ENCODE assay signal across 21 cellular contexts in genomic region chr20:46828471-46828870, GRCh38.
DNase-seq lines count a peak whose midpoint lies in the region; ATAC-seq and TF ChIP-seq lines count a peak whose summit lies in the region.
"Had no signal": no experiment of that assay in that cellular context is flagged by ENCODE, and none has a peak within 500 bp of the region (broad histone marks: within the 10 kb centered on the region; RNA-seq: fewer than 3 reads in every experiment).

No MANE protein-coding gene starts in this region.

- peaks cover 35% of the 10 kb centered on the region for H3K36me3 Mint-ChIP-seq in HFFc6 (ENCODE audit: low read depth)
- H3K36me3 Mint-ChIP-seq in natural killer cell, result no peaks in the 10 kb centered on the region
- H3K36me3 Mint-ChIP-seq: activated naive CD8-positive, alpha-beta T cell had no signal

- peak; percentile 41 for DNase-seq in AG08396 (ENCODE audit: low spot score)
- peak; percentile 73 for DNase-seq in HFFc6
- peak; percentile 12 for DNase-seq in astrocyte of the hippocampus (ENCODE audit: low read depth, low spot score)
- DNase-seq in foreskin fibroblast, result peak; percentile 36 to 65
- DNase-seq in left lobe of liver (ENCODE audit: low spot score), result no peak
- DNase-seq in ovary, result no peak
- DNase-seq in natural killer cell, result no peak
- DNase-seq: activated CD8-positive, alpha-beta T cell treated with anti-CD3 and anti-CD28 coated beads, Interleukin-2, amount 10 ng/mL, durations not matched to agents 7 days and 5 days; activated T-cell treated with anti-CD3 and anti-CD28 coated beads, Interleukin-2, amount 50 U/mL, for 72 hours; AML-193; central memory CD4-positive, alpha-beta T cell; effector memory CD4-positive, alpha-beta T cell; gastrocnemius medialis; NCI-H187 treated with DMSO at 0.1 percent for 48 hours; NCI-H446; posterior cingulate gyrus; small intestine; T-helper 17 cell had no signal

- no peaks in the 10 kb centered on the region; the same call in 1 of the 2 replicates for H3K27me3 Mint-ChIP-seq in HFFc6 (ENCODE audit: insufficient read depth)
- peaks cover 12 to 35% of the 10 kb centered on the region in 2 donors for H3K27me3 Mint-ChIP-seq in natural killer cell (ENCODE audit: low read depth in 2 of 2)

- intact Hi-C loops in ovary (cut with DNase I) (no loop called here), natural killer cell (cut with micrococcal nuclease) (no loop called here)

- H3K27ac Mint-ChIP-seq in HFFc6 (peak overlapping the region; percentile 45), natural killer cell (no peak overlapping the region)
- H3K27ac Mint-ChIP-seq: activated CD8-positive, alpha-beta T cell treated with anti-CD3 and anti-CD28 coated beads, Interleukin-2, amount 10 ng/mL, durations not matched to agents 7 days and 5 days; activated naive CD8-positive, alpha-beta T cell; activated T-cell treated with anti-CD3 and anti-CD28 coated beads, Interleukin-2, amount 50 U/mL, for 72 hours; T-helper 17 cell had no signal

- H3K4me1 Mint-ChIP-seq in HFFc6 (ENCODE audit: low read depth) (peaks cover 47% of the 10 kb centered on the region), natural killer cell (no peaks in the 10 kb centered on the region)
- H3K4me1 Mint-ChIP-seq: T-helper 17 cell had no signal

- no peak overlapping the region for H3K27ac ChIP-seq in ovary
- H3K27ac ChIP-seq: gastrocnemius medialis, suprapubic skin had no signal

- H3K36me3 ChIP-seq in ovary, result no peaks in the 10 kb centered on the region
- H3K36me3 ChIP-seq: gastrocnemius medialis, suprapubic skin had no signal

- H3K4me3 Mint-ChIP-seq in HFFc6, result peak overlapping the region; percentile 53
- no peak overlapping the region for H3K4me3 Mint-ChIP-seq in natural killer cell
- H3K4me3 Mint-ChIP-seq: activated CD8-positive, alpha-beta T cell treated with anti-CD3 and anti-CD28 coated beads, Interleukin-2, amount 10 ng/mL, durations not matched to agents 7 days and 5 days; activated naive CD8-positive, alpha-beta T cell; activated T-cell treated with anti-CD3 and anti-CD28 coated beads, Interleukin-2, amount 50 U/mL, for 72 hours; T-helper 17 cell had no signal

- H3K9me3 Mint-ChIP-seq in HFFc6, result peaks cover 8% of the 10 kb centered on the region; the same call in 1 of the 2 replicates
- H3K9me3 Mint-ChIP-seq in natural killer cell, result no peaks in the 10 kb centered on the region

- no peaks in the 10 kb centered on the region for H3K4me1 ChIP-seq in ovary (ENCODE audit: insufficient read depth)
- H3K4me1 ChIP-seq: gastrocnemius medialis, suprapubic skin had no signal

- no peak for TF ChIP-seq CTCF in HFFc6 (IDR thresholded peaks at IDR 0.05)
- no peak for TF ChIP-seq CTCF in foreskin fibroblast (IDR thresholded peaks at IDR 0.05; ENCODE audit: low read depth, low read length)
- no peak for TF ChIP-seq CTCF in ovary (IDR thresholded peaks at IDR 0.05)
- TF ChIP-seq CTCF in natural killer cell (IDR thresholded peaks at IDR 0.05), result no peak

- ATAC-seq in left lobe of liver, result no peak
- no peak for ATAC-seq in GM19467 (IDR thresholded peaks at IDR 0.05; ENCODE audit: unreplicated experiment)
- ATAC-seq in natural killer cell, result no peak
- ATAC-seq: activated CD8-positive, alpha-beta T cell treated with anti-CD3 and anti-CD28 coated beads, Interleukin-2, amount 10 ng/mL, durations not matched to agents 7 days and 5 days; gastrocnemius medialis; T-helper 17 cell had no signal

- no peak for TF ChIP-seq POLR2A in ovary (IDR thresholded peaks at IDR 0.05)

- H3K9me3 ChIP-seq in ovary, result peaks cover 0 to 4% of the 10 kb centered on the region in 2 donors
- H3K9me3 ChIP-seq: gastrocnemius medialis, suprapubic skin had no signal

- 48 to 67% (median 60%) methylated on average over 2 of the region's 2 CpGs for WGBS in ovary, 3 donors

- no peak for TF ChIP-seq EP300 in ovary (IDR thresholded peaks at IDR 0.05)

- H3K4me3 ChIP-seq in foreskin fibroblast (ENCODE audit: low read depth in 1 of 2, low read length in 2 of 2), result no peak overlapping the region
- no peak overlapping the region for H3K4me3 ChIP-seq in ovary
- H3K4me3 ChIP-seq: gastrocnemius medialis, suprapubic skin had no signal

- H3K27me3 ChIP-seq in ovary, result no peaks in the 10 kb centered on the region
- H3K27me3 ChIP-seq: gastrocnemius medialis had no signal

Comparison
In these comparisons a context has a peak if more than half of its experiments do, and no peak if none do; other contexts are left out.
1. DNase-seq: peak in AG08396 (single experiment), HFFc6 (single experiment), astrocyte of the hippocampus (single experiment) and foreskin fibroblast (2 of 2); none in left lobe of liver (single experiment), ovary (0 of 5) and natural killer cell (single experiment).